8 cellular contexts compared by ENCODE assay signal in the genomic region with DNA sequence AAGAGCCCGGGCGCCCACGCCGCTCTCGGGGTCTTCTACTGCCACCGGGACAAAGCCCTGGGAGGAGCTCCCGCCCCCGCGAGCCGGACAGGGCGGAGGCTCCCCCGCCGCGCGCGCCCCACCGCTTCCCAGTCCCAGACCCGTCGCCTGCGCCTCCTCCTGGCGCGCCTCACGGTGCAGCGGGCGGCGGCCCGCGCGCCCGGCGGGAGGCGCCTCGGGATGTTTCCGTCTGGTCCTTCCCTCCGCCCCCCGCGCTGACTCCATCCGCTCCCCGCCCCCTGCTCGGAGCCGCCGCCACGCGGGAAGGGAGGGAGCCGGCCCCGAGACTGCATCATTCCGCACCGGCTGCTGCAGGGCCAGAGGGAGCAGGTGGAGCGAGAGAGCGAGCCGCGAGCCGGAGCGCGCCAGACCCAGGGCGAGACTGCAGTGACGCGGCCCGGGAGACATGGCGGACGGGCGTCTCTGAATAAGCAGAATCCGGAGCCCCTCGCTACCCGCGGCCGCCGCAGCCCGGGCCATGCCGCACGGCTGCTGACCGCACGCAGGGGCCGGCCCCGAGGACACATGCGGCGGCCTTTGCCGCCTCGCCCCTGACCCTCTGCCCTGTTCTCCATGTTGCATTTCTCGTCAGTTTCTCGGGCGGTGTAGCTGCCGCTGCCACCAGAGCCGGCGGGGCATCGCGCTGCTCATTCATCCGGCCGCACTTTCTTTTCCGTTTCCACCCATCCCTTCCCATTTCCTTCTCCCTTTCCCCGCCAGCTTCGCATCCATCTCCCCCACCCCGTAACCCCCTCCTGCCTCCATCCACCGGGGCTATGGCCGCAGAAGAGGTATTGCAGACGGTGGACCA. TPM values are rescaled to one million over a fixed set of nuclear protein-coding genes. Genes with fewer than 3 reads are reported as not detected.
DNase-seq lines count a peak whose midpoint lies in the region; ATAC-seq and TF ChIP-seq lines count a peak whose summit lies in the region.

Gene BICD1, plus strand, starts transcription at position 331 of the 850 bp plus-strand sequence. Its CDS starts 485 bp downstream, at position 816.

- peak; percentile 79 for TF ChIP-seq POLR2A in GM18951 (IDR thresholded peaks at IDR 0.05; ENCODE audit: extremely low read depth, insufficient read depth, insufficient read length)

- intact Hi-C loops in left colon (cut with DNase I, micrococcal nuclease): no loop called here

- H3K27ac ChIP-seq in cingulate gyrus (ENCODE audit: low read depth, low read length): peak within 1 kb of the TSS; percentile 75

- ATAC-seq in HG03175 (IDR thresholded peaks at IDR 0.05; ENCODE audit: unreplicated experiment) (peak; percentile 78), left colon (peak; percentile 98)

- in situ Hi-C loops in GM18951 (cut with MboI; ENCODE audit: low sequenced_read_pairs, unreplicated experiment): no loop called here

- peak; percentile 96 for DNase-seq in AG20443 (ENCODE audit: low spot score)
- peak; percentile 78 for DNase-seq in NCI-H460 (ENCODE audit: extremely low read depth, low read depth)
- DNase-seq in activated CD4-positive, alpha-beta T cell treated with anti-CD3 and anti-CD28 coated beads for 48 hours: peak; percentile 85
- peak; percentile 85 for DNase-seq in left colon
- peak; percentile 80 for DNase-seq in stimulated activated CD4-positive, alpha-beta T cell treated with anti-CD3 and anti-CD28 coated beads, Interleukin-1b, Interleukin-23, amount 100 ng/mL, for 48 hours

RNA-seq across cellular contexts. Expression of gene BICD1, which starts in this region (rescaled TPM):
- total RNA-seq in NCI-H460 (2014; rRNA removed; shearing (Covaris generic)): 6.5 and 7.2 TPM in 2 replicates
- 10.1 and 23.0 TPM in 2 replicates for polyA plus RNA-seq in NCI-H460 (2014; cell fraction: nucleus; rRNA removed)
- total RNA-seq in left colon: 1 to 10 TPM; 3.0 to 5.0 TPM

Comparison
In these comparisons a context has a peak if more than half of its experiments do, and no peak if none do; other contexts are left out.
1. Peak in every context shown above with its lines: DNase-seq, ATAC-seq and H3K27ac ChIP-seq.